ENCODE assay signal across 7 cellular contexts in genomic region chr17:12028611-12029010, GRCh38.
"Had no signal": no experiment of that assay in that cellular context is flagged by ENCODE, and none has a peak within 500 bp of the region (broad histone marks: within the 10 kb centered on the region; RNA-seq: fewer than 3 reads in every experiment).

No MANE protein-coding gene starts in this region.

- H3K9me3 ChIP-seq: HAP-1 had no signal

- H3K27ac Mint-ChIP-seq: HFFc6 had no signal

- H3K4me3 ChIP-seq: GM23248, HAP-1 had no signal

- H3K9ac ChIP-seq: GM23248 had no signal

- H3K27ac ChIP-seq: GM23248 had no signal

- ATAC-seq: HCT116 had no signal

- DNase-seq: GM23248, GOT3, H7, HFFc6, IMR-90 had no signal

- H3K9me3 Mint-ChIP-seq: HFFc6 had no signal

- H2AFZ ChIP-seq: GM23248 had no signal

- H3K4me1 ChIP-seq: HAP-1 had no signal

- H3K4me3 Mint-ChIP-seq: HFFc6 had no signal
